In the genomic region with DNA sequence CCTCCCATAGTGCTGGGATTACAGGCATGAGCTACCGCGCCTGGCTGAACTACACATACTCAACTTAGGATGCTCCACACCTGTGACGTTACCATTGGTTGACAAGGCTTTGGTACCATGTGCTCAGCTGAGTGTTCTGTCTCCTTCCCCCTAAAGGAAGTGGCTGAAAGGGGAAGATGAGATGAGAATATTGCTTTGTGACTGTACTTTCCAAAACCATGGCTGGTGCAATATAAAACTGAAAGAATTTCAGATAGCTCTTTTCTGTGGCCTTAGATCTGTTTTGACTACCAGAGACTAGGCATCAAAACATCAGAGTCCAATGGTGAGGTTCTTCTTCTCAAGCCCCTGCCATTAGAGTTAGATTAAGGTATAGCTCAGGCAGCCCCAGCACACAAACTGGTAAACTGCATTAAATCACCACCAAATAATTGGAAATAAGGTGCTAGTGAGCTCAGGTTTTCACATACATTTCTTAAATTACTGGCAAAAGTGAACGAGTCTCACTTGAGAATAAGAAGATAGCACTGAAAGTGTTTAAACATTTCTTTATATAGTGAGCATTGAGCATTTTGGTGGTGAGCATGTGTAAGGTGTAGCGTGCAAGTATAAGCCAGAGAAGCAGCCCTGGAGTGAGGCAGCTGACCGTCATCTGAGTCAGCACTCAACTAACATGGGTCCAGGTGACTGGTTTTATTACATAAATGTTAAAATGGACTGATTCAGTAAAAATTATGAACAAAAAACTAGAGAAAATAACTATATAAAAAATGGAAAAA, we compare ENCODE assay signal across 20 cellular contexts.
DNase-seq lines count a peak whose midpoint lies in the region; ATAC-seq and TF ChIP-seq lines count a peak whose summit lies in the region.
"Had no signal": no experiment of that assay in that cellular context is flagged by ENCODE, and none has a peak within 500 bp of the region (broad histone marks: within the 10 kb centered on the region; RNA-seq: fewer than 3 reads in every experiment).

No MANE protein-coding gene starts in this region.

- H3F3A ChIP-seq in PC-3 (ENCODE audit: low read length, unreplicated experiment) = no peaks in the 10 kb centered on the region

- no peak overlapping the region for H3K9ac ChIP-seq in PC-3 (ENCODE audit: low read length)

- intact Hi-C loops in PC-3 (cut with micrococcal nuclease) = no loop called here
- intact Hi-C loops in activated T-helper 2 cell treated with anti-CD3 and anti-CD28 coated beads, Interferon-gamma antibody, Interleukin-2, Interleukin-4, amounts not matched to agents 10 μg/mL and 5 μg/mL and 100 μg/mL, durations not matched to agents 14 hours and 24 hours and 36 hours (cut with micrococcal nuclease) = no loop called here

- CTCF ChIA-PET in PC-3 (lab: Charles Lee) = no interaction called here

- no peaks in the 10 kb centered on the region for H3K79me2 ChIP-seq in PC-3 (ENCODE audit: low read length)

- H3K4me1 Mint-ChIP-seq in activated T-helper 2 cell treated with anti-CD3 and anti-CD28 coated beads, Interferon-gamma antibody, Interleukin-2, Interleukin-4, amounts not matched to agents 10 μg/mL and 5 μg/mL and 100 μg/mL, durations not matched to agents 14 hours and 24 hours and 36 hours (ENCODE audit: low read depth) = peaks cover 2% of the 10 kb centered on the region
- H3K4me1 Mint-ChIP-seq: nephron progenitor cell, T-cell had no signal

- no peaks in the 10 kb centered on the region for H3K9me3 ChIP-seq in PC-3 (ENCODE audit: low read length)
- H3K9me3 ChIP-seq: adrenal gland, gastroesophageal sphincter, Peyer's patch, thyroid gland had no signal

- no peaks in the 10 kb centered on the region for H3K9me3 Mint-ChIP-seq in activated T-helper 2 cell treated with anti-CD3 and anti-CD28 coated beads, Interferon-gamma antibody, Interleukin-2, Interleukin-4, amounts not matched to agents 10 μg/mL and 5 μg/mL and 100 μg/mL, durations not matched to agents 14 hours and 24 hours and 36 hours
- H3K9me3 Mint-ChIP-seq: nephron progenitor cell had no signal

- H3K4me3 ChIP-seq in PC-3 (ENCODE audit: low read length) = no peak overlapping the region
- H3K4me3 ChIP-seq: adrenal gland, gastroesophageal sphincter, Peyer's patch, thyroid gland had no signal

- no peak overlapping the region for H3K4me3 Mint-ChIP-seq in activated T-helper 2 cell treated with anti-CD3 and anti-CD28 coated beads, Interferon-gamma antibody, Interleukin-2, Interleukin-4, amounts not matched to agents 10 μg/mL and 5 μg/mL and 100 μg/mL, durations not matched to agents 14 hours and 24 hours and 36 hours (ENCODE audit: low read depth)
- H3K4me3 Mint-ChIP-seq: B cell, nephron progenitor cell, T-cell had no signal

- H3K36me3 Mint-ChIP-seq in activated T-helper 2 cell treated with anti-CD3 and anti-CD28 coated beads, Interferon-gamma antibody, Interleukin-2, Interleukin-4, amounts not matched to agents 10 μg/mL and 5 μg/mL and 100 μg/mL, durations not matched to agents 14 hours and 24 hours and 36 hours (ENCODE audit: low read depth) = no peaks in the 10 kb centered on the region

- no peaks in the 10 kb centered on the region for H3K27me3 ChIP-seq in PC-3 (ENCODE audit: low read length)
- H3K27me3 ChIP-seq: adrenal gland, gastroesophageal sphincter, Peyer's patch, thyroid gland had no signal

- ATAC-seq in GM18858 (IDR thresholded peaks at IDR 0.05; ENCODE audit: unreplicated experiment) (peak; percentile 55), GM19468 (IDR thresholded peaks at IDR 0.05; ENCODE audit: extremely low read depth, unreplicated experiment) (peak; percentile 64), HG02938 (IDR thresholded peaks at IDR 0.05; ENCODE audit: unreplicated experiment) (peak; percentile 84), PC-3 (peak; percentile 90), GM19035 (IDR thresholded peaks at IDR 0.05; ENCODE audit: unreplicated experiment) (no peak), GM19452 (IDR thresholded peaks at IDR 0.05; ENCODE audit: unreplicated experiment) (no peak), HG02970 (IDR thresholded peaks at IDR 0.05; ENCODE audit: low FRiP score, unreplicated experiment) (no peak)
- ATAC-seq: activated CD4-positive, CD25-positive, alpha-beta regulatory T cell treated with anti-CD3 and anti-CD28 coated beads, Interleukin-2, amount 50 U/mL, for 24 hours; gastroesophageal sphincter; T-cell had no signal

- H3K4me1 ChIP-seq in PC-3 (ENCODE audit: insufficient read depth, low read length) = peaks cover 4% of the 10 kb centered on the region; the same call in 1 of the 2 replicates

- no peak overlapping the region for H3K27ac Mint-ChIP-seq in activated T-helper 2 cell treated with anti-CD3 and anti-CD28 coated beads, Interferon-gamma antibody, Interleukin-2, Interleukin-4, amounts not matched to agents 10 μg/mL and 5 μg/mL and 100 μg/mL, durations not matched to agents 14 hours and 24 hours and 36 hours
- H3K27ac Mint-ChIP-seq: B cell, T-cell had no signal

- no peak overlapping the region for H3K27ac ChIP-seq in PC-3 (ENCODE audit: low read length)
- H3K27ac ChIP-seq: gastroesophageal sphincter, Peyer's patch had no signal

- no TSS peak for BruUV-seq in PC-3 (replicated peaks; lab: Mats Ljungman, UMichigan)

- no peaks in the 10 kb centered on the region for H3K9me2 ChIP-seq in PC-3 (replicated peaks; ENCODE audit: low read length)

- H3K36me3 ChIP-seq in PC-3 (ENCODE audit: low read depth, low read length) = no peaks in the 10 kb centered on the region
- H3K36me3 ChIP-seq: adrenal gland, gastroesophageal sphincter, Peyer's patch, thyroid gland had no signal

- POLR2A ChIA-PET in PC-3 (lab: Charles Lee; ENCODE audit: unreplicated experiment) = no interaction called here

- TF ChIP-seq CTCF in PC-3 (conservative IDR thresholded peaks at IDR 0.05; ENCODE audit: low read depth, low read length) = no peak

- H3K27me3 Mint-ChIP-seq in activated T-helper 2 cell treated with anti-CD3 and anti-CD28 coated beads, Interferon-gamma antibody, Interleukin-2, Interleukin-4, amounts not matched to agents 10 μg/mL and 5 μg/mL and 100 μg/mL, durations not matched to agents 14 hours and 24 hours and 36 hours (ENCODE audit: low read depth) = no peaks in the 10 kb centered on the region
- H3K27me3 Mint-ChIP-seq: B cell, T-cell had no signal

- DNase-seq in PC-3 = peak; percentile 50
- no peak for DNase-seq in activated T-helper 2 cell treated with anti-CD3 and anti-CD28 coated beads, Interferon-gamma antibody, Interleukin-2, Interleukin-4, amounts not matched to agents 10 μg/mL and 5 μg/mL and 100 μg/mL, durations not matched to agents 14 hours and 24 hours and 36 hours (ENCODE audit: low spot score)
- DNase-seq: activated T-cell treated with anti-CD3 and anti-CD28 coated beads, Interleukin-2, amount 50 U/mL, for 1 hour; adrenal gland; cerebellar nuclear complex; NCI-H524; nephron progenitor cell; Peyer's patch; retina; T-cell; thyroid gland had no signal

- no peaks in the 10 kb centered on the region for H4K20me1 ChIP-seq in PC-3 (ENCODE audit: low read length)

- H3K4me2 ChIP-seq in PC-3 (ENCODE audit: low read length) = no peak overlapping the region

- H2AFZ ChIP-seq in PC-3 (ENCODE audit: low read length) = no peak overlapping the region

Comparison
In these comparisons a context has a peak if more than half of its experiments do, and no peak if none do; other contexts are left out.
1. ATAC-seq: peak in GM18858 (single experiment), GM19468 (single experiment), HG02938 (single experiment) and PC-3 (single experiment); none in GM19035 (single experiment), GM19452 (single experiment) and HG02970 (single experiment).